2 cellular contexts compared by ENCODE assay signal in the genomic region with DNA sequence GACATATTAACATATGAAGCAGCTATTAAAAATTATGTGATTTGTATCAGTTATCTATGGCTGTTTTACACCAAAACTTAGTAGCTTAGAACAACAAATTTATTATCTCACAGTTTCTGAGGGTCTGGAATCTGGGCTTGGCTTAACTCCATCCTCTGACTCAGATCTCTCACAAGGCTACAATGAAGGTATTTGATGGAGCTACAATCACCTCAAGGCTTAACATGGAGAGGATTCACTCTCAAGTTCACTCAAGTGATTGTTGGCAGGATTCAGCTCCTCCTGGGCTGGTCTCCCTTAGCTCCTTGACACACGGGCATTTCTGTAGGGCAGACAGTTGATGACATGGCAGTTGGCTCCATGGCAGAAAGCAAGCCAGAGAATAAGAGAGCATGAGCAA.
TF ChIP-seq lines count a peak whose summit lies in the region.

No MANE protein-coding gene starts in this region.

TF ChIP-seq in SK-N-SH, 30 proteins besides CTCF, POLR2A, EP300 and RAD21:
- TF ChIP-seq FOSL2 (IDR thresholded peaks at IDR 0.05; ENCODE audit: borderline replicate concordance, low read depth) (no peak), USF2 (IDR thresholded peaks at IDR 0.05; ENCODE audit: borderline replicate concordance, low read depth, low read length) (no peak), NFIC (IDR thresholded peaks at IDR 0.05; ENCODE audit: borderline replicate concordance) (no peak), POLR2AphosphoS5 (IDR thresholded peaks at IDR 0.05; ENCODE audit: low read depth, low read length) (no peak), NRF1 (IDR thresholded peaks at IDR 0.05; ENCODE audit: low read depth, low read length) (no peak), TAF1 (IDR thresholded peaks at IDR 0.05; ENCODE audit: borderline replicate concordance, low read depth, low read length) (no peak), MXI1 (IDR thresholded peaks at IDR 0.05; ENCODE audit: low read depth, low read length) (no peak), MAX (IDR thresholded peaks at IDR 0.05; ENCODE audit: low read depth) (no peak), TCF12 (IDR thresholded peaks at IDR 0.05) (no peak), EZH2phosphoT487 (IDR thresholded peaks at IDR 0.05; ENCODE audit: borderline replicate concordance, low read depth) (no peak), TEAD4 (IDR thresholded peaks at IDR 0.05; ENCODE audit: borderline replicate concordance, insufficient read depth) (no peak), FOXM1 (IDR thresholded peaks at IDR 0.05; ENCODE audit: low read depth) (no peak)

TF ChIP-seq in GM23338, 12 proteins besides CTCF, POLR2A, EP300 and RAD21:
- TF ChIP-seq, protein P1, sequence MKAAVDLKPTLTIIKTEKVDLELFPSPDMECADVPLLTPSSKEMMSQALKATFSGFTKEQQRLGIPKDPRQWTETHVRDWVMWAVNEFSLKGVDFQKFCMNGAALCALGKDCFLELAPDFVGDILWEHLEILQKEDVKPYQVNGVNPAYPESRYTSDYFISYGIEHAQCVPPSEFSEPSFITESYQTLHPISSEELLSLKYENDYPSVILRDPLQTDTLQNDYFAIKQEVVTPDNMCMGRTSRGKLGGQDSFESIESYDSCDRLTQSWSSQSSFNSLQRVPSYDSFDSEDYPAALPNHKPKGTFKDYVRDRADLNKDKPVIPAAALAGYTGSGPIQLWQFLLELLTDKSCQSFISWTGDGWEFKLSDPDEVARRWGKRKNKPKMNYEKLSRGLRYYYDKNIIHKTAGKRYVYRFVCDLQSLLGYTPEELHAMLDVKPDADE (IDR thresholded peaks at IDR 0.05) = no peak
- TF ChIP-seq, protein P2, sequence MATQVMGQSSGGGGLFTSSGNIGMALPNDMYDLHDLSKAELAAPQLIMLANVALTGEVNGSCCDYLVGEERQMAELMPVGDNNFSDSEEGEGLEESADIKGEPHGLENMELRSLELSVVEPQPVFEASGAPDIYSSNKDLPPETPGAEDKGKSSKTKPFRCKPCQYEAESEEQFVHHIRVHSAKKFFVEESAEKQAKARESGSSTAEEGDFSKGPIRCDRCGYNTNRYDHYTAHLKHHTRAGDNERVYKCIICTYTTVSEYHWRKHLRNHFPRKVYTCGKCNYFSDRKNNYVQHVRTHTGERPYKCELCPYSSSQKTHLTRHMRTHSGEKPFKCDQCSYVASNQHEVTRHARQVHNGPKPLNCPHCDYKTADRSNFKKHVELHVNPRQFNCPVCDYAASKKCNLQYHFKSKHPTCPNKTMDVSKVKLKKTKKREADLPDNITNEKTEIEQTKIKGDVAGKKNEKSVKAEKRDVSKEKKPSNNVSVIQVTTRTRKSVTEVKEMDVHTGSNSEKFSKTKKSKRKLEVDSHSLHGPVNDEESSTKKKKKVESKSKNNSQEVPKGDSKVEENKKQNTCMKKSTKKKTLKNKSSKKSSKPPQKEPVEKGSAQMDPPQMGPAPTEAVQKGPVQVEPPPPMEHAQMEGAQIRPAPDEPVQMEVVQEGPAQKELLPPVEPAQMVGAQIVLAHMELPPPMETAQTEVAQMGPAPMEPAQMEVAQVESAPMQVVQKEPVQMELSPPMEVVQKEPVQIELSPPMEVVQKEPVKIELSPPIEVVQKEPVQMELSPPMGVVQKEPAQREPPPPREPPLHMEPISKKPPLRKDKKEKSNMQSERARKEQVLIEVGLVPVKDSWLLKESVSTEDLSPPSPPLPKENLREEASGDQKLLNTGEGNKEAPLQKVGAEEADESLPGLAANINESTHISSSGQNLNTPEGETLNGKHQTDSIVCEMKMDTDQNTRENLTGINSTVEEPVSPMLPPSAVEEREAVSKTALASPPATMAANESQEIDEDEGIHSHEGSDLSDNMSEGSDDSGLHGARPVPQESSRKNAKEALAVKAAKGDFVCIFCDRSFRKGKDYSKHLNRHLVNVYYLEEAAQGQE (IDR thresholded peaks at IDR 0.05; ENCODE audit: unreplicated experiment) = no peak
